1 cellular context compared by ENCODE assay signal in the genomic region with DNA sequence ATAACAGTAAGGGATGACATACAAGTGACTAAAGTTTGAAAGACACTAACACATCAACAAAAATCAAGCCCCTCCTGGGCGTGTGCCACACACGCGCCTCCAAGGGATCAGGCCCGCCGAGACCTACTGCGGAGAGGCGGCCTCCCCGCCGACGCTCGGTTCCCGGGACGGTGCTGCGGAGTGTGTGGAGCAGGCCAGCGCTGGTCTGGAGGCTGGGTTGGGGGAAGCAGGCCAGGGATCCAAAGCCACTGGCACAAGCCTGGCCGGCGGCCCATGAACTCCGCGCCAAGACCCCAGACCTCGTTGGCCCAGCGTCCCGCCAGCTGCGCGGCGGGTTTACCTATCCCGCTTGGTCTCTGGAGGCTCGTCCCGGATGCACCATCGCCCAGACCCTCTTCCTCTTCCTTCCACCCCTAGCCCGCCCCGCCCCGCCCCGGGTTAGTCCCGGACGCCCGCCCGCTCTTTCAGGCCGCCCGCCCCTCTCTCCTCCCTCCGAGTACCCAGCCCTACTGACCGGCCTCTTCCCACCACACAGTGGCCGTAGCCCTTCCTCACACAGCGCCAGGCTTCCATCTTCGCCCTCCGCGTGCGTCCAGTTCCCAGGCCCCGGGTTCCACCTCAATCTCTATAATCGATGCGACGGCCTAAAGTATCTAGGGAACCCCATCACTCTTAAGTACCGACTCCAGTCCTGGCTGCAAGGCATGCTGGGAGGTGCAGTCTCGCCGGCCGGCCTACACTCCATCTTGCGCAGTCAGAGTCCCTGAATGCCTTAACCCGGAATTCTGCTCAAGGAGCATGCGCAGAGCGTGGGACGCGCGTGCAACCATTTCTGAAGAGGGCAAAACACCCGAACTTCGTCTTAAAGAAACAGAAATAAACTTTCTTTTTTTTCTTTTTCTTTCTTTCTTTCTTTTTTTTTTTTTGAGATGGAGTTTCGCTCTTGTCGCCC.
TF ChIP-seq lines count a peak whose summit lies in the region.

A gene with protein sequence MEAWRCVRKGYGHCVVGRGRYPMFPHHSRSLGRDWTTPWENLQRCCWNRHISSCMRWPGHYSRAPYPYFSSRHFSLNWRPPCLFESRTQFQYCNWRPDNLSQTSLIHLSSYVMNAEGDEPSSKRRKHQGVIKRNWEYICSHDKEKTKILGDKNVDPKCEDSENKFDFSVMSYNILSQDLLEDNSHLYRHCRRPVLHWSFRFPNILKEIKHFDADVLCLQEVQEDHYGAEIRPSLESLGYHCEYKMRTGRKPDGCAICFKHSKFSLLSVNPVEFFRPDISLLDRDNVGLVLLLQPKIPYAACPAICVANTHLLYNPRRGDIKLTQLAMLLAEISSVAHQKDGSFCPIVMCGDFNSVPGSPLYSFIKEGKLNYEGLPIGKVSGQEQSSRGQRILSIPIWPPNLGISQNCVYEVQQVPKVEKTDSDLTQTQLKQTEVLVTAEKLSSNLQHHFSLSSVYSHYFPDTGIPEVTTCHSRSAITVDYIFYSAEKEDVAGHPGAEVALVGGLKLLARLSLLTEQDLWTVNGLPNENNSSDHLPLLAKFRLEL (minus strand): TSS at position 769 of the 952 bp plus-strand sequence. CDS start 196 bp downstream, at position 573.

TF ChIP-seq in IMR-90, 13 proteins besides CTCF, POLR2A, EP300 and RAD21 (continued from another document):
- TF ChIP-seq, protein P1, sequence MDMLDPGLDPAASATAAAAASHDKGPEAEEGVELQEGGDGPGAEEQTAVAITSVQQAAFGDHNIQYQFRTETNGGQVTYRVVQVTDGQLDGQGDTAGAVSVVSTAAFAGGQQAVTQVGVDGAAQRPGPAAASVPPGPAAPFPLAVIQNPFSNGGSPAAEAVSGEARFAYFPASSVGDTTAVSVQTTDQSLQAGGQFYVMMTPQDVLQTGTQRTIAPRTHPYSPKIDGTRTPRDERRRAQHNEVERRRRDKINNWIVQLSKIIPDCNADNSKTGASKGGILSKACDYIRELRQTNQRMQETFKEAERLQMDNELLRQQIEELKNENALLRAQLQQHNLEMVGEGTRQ (IDR thresholded peaks at IDR 0.05; ENCODE audit: low read depth, low read length) = no peak
- TF ChIP-seq BHLHE40 (IDR thresholded peaks at IDR 0.05; ENCODE audit: low read depth, low read length) = 0 out of 2 replicates have a peak, but pooled peaks have one; percentile 11
